Comparison of ENCODE assay signal across 12 cellular contexts in the genomic region with DNA sequence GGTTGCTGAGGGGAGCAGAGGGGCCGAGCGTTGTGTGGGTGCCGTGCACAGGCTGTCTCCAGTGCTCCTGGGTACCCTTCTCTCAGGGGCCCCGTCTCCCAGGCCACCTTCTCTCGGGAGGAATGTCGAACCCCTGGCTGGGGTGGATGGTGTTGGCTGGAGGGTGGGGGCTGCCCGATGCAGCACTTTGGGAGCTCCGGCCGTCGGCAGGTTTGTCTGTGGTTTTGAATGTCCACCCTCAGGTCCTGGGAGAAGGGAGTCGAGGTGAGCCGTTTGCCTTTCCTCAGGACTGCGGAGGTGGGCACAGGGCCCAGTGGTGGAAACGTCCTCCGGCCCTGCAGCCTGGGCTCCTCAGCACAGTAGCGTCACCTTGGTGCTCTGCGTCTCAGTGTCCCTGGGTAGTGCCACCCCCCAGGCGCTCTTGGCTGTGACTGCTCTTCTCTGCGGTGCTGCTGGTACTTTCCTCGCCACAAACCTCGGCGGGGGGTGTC.
"Had no signal": no experiment of that assay in that cellular context is flagged by ENCODE, and none has a peak within 500 bp of the region (broad histone marks: within the 10 kb centered on the region; RNA-seq: fewer than 3 reads in every experiment).

No MANE protein-coding gene starts in this region.

- H3K9me3 Mint-ChIP-seq: activated CD4-positive, alpha-beta memory T cell treated with anti-CD3 and anti-CD28 coated beads, Interleukin-2, amount 10 ng/mL, durations not matched to agents 7 days and 5 days; activated naive CD8-positive, alpha-beta T cell treated with anti-CD3 and anti-CD28 coated beads, Interleukin-2, amount 50 U/mL, for 24 hours; activated T-cell treated with anti-CD3 and anti-CD28 coated beads, Interleukin-2, amount 50 U/mL, for 72 hours; nephron progenitor cell; stimulated activated memory B cell treated with anti-CD40 and anti-IgM and Interleukin-4, amounts not matched to agents 10 μg/mL and 1 μg/mL and 100 μg/mL, for 72 hours had no signal

- H3K4me3 ChIP-seq: colonic mucosa, SJSA1, smooth muscle cell had no signal

- DNase-seq: activated CD4-positive, alpha-beta memory T cell treated with anti-CD3 and anti-CD28 coated beads, Interleukin-2, amount 10 ng/mL, durations not matched to agents 7 days and 5 days; activated CD4-positive, alpha-beta T cell treated with anti-CD3 and anti-CD28 coated beads for 1 hour; activated naive CD4-positive, alpha-beta T cell; activated naive CD8-positive, alpha-beta T cell treated with anti-CD3 and anti-CD28 coated beads, Interleukin-2, amount 50 U/mL, for 24 hours; activated T-cell treated with anti-CD3 and anti-CD28 coated beads, Interleukin-2, amount 50 U/mL, for 72 hours; colonic mucosa; effector CD8-positive, alpha-beta T cell; nephron progenitor cell had no signal

- H3K9me3 ChIP-seq: colonic mucosa, SJSA1 had no signal

- H3K4me2 ChIP-seq: smooth muscle cell had no signal

- H3K27ac ChIP-seq: colonic mucosa, epithelial cell of prostate, SJSA1 had no signal

- H3K27ac Mint-ChIP-seq: activated CD4-positive, alpha-beta memory T cell treated with anti-CD3 and anti-CD28 coated beads, Interleukin-2, amount 10 ng/mL, durations not matched to agents 7 days and 5 days; activated naive CD8-positive, alpha-beta T cell treated with anti-CD3 and anti-CD28 coated beads, Interleukin-2, amount 50 U/mL, for 24 hours; activated T-cell treated with anti-CD3 and anti-CD28 coated beads, Interleukin-2, amount 50 U/mL, for 72 hours; nephron progenitor cell; stimulated activated memory B cell treated with anti-CD40 and anti-IgM and Interleukin-4, amounts not matched to agents 10 μg/mL and 1 μg/mL and 100 μg/mL, for 72 hours had no signal

- H3K27me3 ChIP-seq: colonic mucosa, SJSA1 had no signal

- H3K4me1 ChIP-seq: SJSA1 had no signal

- H3K27me3 Mint-ChIP-seq: activated CD4-positive, alpha-beta memory T cell treated with anti-CD3 and anti-CD28 coated beads, Interleukin-2, amount 10 ng/mL, durations not matched to agents 7 days and 5 days; activated naive CD8-positive, alpha-beta T cell treated with anti-CD3 and anti-CD28 coated beads, Interleukin-2, amount 50 U/mL, for 24 hours; stimulated activated memory B cell treated with anti-CD40 and anti-IgM and Interleukin-4, amounts not matched to agents 10 μg/mL and 1 μg/mL and 100 μg/mL, for 72 hours had no signal

- ATAC-seq: activated naive CD8-positive, alpha-beta T cell treated with anti-CD3 and anti-CD28 coated beads, Interleukin-2, amount 50 U/mL, for 24 hours; activated T-cell treated with anti-CD3 and anti-CD28 coated beads, Interleukin-2, amount 50 U/mL, for 72 hours; stimulated activated memory B cell treated with anti-CD40 and anti-IgM and Interleukin-4, amounts not matched to agents 10 μg/mL and 1 μg/mL and 100 μg/mL, for 72 hours had no signal

- H3K36me3 ChIP-seq: colonic mucosa had no signal

- H3K4me3 Mint-ChIP-seq: activated CD4-positive, alpha-beta memory T cell treated with anti-CD3 and anti-CD28 coated beads, Interleukin-2, amount 10 ng/mL, durations not matched to agents 7 days and 5 days; activated naive CD8-positive, alpha-beta T cell treated with anti-CD3 and anti-CD28 coated beads, Interleukin-2, amount 50 U/mL, for 24 hours; activated T-cell treated with anti-CD3 and anti-CD28 coated beads, Interleukin-2, amount 50 U/mL, for 72 hours; nephron progenitor cell; stimulated activated memory B cell treated with anti-CD40 and anti-IgM and Interleukin-4, amounts not matched to agents 10 μg/mL and 1 μg/mL and 100 μg/mL, for 72 hours had no signal
